2 cellular contexts compared by ENCODE assay signal in the genomic region with DNA sequence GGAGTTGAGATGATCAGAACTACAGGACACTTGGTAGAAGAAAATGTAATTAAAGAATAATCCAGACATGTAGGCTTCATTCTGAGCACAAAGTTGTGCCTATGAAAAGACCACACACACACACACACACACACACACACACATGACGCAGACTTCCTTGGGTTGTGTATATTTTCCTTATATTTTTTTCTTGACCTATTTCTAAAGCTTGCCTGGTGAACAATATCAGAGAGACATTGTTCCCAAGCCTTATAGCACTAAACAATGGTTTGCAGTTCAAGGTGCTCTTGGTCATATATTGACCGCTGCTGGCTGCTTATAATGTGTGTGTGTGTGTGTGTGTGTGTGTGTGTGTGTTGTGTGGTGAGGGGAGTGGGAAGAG.
TF ChIP-seq lines count a peak whose summit lies in the region.

No MANE protein-coding gene starts in this region.

TF ChIP-seq in SK-N-SH, 30 proteins besides CTCF, POLR2A, EP300 and RAD21:
- TF ChIP-seq, protein P1, sequence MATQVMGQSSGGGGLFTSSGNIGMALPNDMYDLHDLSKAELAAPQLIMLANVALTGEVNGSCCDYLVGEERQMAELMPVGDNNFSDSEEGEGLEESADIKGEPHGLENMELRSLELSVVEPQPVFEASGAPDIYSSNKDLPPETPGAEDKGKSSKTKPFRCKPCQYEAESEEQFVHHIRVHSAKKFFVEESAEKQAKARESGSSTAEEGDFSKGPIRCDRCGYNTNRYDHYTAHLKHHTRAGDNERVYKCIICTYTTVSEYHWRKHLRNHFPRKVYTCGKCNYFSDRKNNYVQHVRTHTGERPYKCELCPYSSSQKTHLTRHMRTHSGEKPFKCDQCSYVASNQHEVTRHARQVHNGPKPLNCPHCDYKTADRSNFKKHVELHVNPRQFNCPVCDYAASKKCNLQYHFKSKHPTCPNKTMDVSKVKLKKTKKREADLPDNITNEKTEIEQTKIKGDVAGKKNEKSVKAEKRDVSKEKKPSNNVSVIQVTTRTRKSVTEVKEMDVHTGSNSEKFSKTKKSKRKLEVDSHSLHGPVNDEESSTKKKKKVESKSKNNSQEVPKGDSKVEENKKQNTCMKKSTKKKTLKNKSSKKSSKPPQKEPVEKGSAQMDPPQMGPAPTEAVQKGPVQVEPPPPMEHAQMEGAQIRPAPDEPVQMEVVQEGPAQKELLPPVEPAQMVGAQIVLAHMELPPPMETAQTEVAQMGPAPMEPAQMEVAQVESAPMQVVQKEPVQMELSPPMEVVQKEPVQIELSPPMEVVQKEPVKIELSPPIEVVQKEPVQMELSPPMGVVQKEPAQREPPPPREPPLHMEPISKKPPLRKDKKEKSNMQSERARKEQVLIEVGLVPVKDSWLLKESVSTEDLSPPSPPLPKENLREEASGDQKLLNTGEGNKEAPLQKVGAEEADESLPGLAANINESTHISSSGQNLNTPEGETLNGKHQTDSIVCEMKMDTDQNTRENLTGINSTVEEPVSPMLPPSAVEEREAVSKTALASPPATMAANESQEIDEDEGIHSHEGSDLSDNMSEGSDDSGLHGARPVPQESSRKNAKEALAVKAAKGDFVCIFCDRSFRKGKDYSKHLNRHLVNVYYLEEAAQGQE (IDR thresholded peaks at IDR 0.05; ENCODE audit: low read depth, low read length), result no peak
- no peak for TF ChIP-seq NRF1 (IDR thresholded peaks at IDR 0.05; ENCODE audit: low read depth, low read length)
- TF ChIP-seq FOXJ3 (CRISPR knock-in tag; IDR thresholded peaks at IDR 0.05), result no peak
- TF ChIP-seq RCOR1 (IDR thresholded peaks at IDR 0.05; ENCODE audit: low read length), result no peak
- TF ChIP-seq YY1 (IDR thresholded peaks at IDR 0.05; ENCODE audit: low read depth), result no peak
- TF ChIP-seq SMC3 (IDR thresholded peaks at IDR 0.05; ENCODE audit: low read depth, low read length), result no peak
- no peak for TF ChIP-seq PBX3 (IDR thresholded peaks at IDR 0.05)
- TF ChIP-seq RXRA (IDR thresholded peaks at IDR 0.05; ENCODE audit: borderline replicate concordance, low read depth), result no peak
- TF ChIP-seq EZH2phosphoT487 (IDR thresholded peaks at IDR 0.05; ENCODE audit: borderline replicate concordance, low read depth), result no peak

TF ChIP-seq in SK-N-SH treated with all-trans-retinoic acid at 6 μM for 48 hours, 23 proteins besides CTCF, POLR2A, EP300 and RAD21 (continued from another document):
- TF ChIP-seq CREB5 (CRISPR knock-in tag; IDR thresholded peaks at IDR 0.05; ENCODE audit: low read depth), result no peak
- no peak for TF ChIP-seq CSRNP3 (CRISPR knock-in tag; IDR thresholded peaks at IDR 0.05)
- no peak for TF ChIP-seq PPARA (CRISPR knock-in tag; IDR thresholded peaks at IDR 0.05; ENCODE audit: borderline replicate concordance)
- TF ChIP-seq POU6F1 (CRISPR knock-in tag; IDR thresholded peaks at IDR 0.05; ENCODE audit: borderline replicate concordance, low read depth), result no peak
- no peak for TF ChIP-seq ZFP3 (CRISPR knock-in tag; IDR thresholded peaks at IDR 0.05)
- TF ChIP-seq ESRRG (CRISPR knock-in tag; IDR thresholded peaks at IDR 0.05), result no peak
- no peak for TF ChIP-seq ARNTL (CRISPR knock-in tag; IDR thresholded peaks at IDR 0.05; ENCODE audit: borderline replicate concordance, low read depth)
- TF ChIP-seq SNAI2 (CRISPR knock-in tag; IDR thresholded peaks at IDR 0.05), result no peak
- TF ChIP-seq ZC3H10 (CRISPR knock-in tag; IDR thresholded peaks at IDR 0.05), result no peak
- TF ChIP-seq CSDC2 (CRISPR knock-in tag; IDR thresholded peaks at IDR 0.05), result no peak
- TF ChIP-seq, protein P2, sequence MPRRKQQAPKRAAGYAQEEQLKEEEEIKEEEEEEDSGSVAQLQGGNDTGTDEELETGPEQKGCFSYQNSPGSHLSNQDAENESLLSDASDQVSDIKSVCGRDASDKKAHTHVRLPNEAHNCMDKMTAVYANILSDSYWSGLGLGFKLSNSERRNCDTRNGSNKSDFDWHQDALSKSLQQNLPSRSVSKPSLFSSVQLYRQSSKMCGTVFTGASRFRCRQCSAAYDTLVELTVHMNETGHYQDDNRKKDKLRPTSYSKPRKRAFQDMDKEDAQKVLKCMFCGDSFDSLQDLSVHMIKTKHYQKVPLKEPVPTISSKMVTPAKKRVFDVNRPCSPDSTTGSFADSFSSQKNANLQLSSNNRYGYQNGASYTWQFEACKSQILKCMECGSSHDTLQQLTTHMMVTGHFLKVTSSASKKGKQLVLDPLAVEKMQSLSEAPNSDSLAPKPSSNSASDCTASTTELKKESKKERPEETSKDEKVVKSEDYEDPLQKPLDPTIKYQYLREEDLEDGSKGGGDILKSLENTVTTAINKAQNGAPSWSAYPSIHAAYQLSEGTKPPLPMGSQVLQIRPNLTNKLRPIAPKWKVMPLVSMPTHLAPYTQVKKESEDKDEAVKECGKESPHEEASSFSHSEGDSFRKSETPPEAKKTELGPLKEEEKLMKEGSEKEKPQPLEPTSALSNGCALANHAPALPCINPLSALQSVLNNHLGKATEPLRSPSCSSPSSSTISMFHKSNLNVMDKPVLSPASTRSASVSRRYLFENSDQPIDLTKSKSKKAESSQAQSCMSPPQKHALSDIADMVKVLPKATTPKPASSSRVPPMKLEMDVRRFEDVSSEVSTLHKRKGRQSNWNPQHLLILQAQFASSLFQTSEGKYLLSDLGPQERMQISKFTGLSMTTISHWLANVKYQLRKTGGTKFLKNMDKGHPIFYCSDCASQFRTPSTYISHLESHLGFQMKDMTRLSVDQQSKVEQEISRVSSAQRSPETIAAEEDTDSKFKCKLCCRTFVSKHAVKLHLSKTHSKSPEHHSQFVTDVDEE (CRISPR knock-in tag; IDR thresholded peaks at IDR 0.05), result no peak
- no peak for TF ChIP-seq TOX (CRISPR knock-in tag; IDR thresholded peaks at IDR 0.05; ENCODE audit: borderline replicate concordance)
- TF ChIP-seq BACH2 (CRISPR knock-in tag; IDR thresholded peaks at IDR 0.05; ENCODE audit: borderline replicate concordance), result no peak
- TF ChIP-seq ISL1 (CRISPR knock-in tag; IDR thresholded peaks at IDR 0.05), result no peak
- TF ChIP-seq TCF4 (CRISPR knock-in tag; IDR thresholded peaks at IDR 0.05; ENCODE audit: borderline replicate concordance), result no peak
- no peak for TF ChIP-seq ZNF565 (CRISPR knock-in tag; conservative IDR thresholded peaks at IDR 0.05; ENCODE audit: low read depth)
- TF ChIP-seq OSR1 (CRISPR knock-in tag; IDR thresholded peaks at IDR 0.05), result no peak
